ENCODE assay signal across 2 cellular contexts in genomic region chr6:35401514-35401913, GRCh38.
TF ChIP-seq lines count a peak whose summit lies in the region.

No MANE protein-coding gene starts in this region.

TF ChIP-seq in liver, 16 proteins besides CTCF, POLR2A, EP300 and RAD21:
- TF ChIP-seq RXRA (IDR thresholded peaks at IDR 0.05) (peak; percentile 60 to 94), EGR1 (IDR thresholded peaks at IDR 0.05; ENCODE audit: low read depth in 2 of 2) (peak in 1 of 2 donors; percentile 28), FOXA2 (IDR thresholded peaks at IDR 0.05) (peak; percentile 78), GABPA (IDR thresholded peaks at IDR 0.05 in 1 of 2, conservative IDR thresholded peaks at IDR 0.05 in 1 of 2) (no peak), JUND (IDR thresholded peaks at IDR 0.05) (peak in 1 of 2 donors; percentile 66), REST (IDR thresholded peaks at IDR 0.05) (peak; percentile 52), NR2F2 (IDR thresholded peaks at IDR 0.05) (no peak), SP1 (IDR thresholded peaks at IDR 0.05) (no peak), FOXA1 (IDR thresholded peaks at IDR 0.05) (peak; percentile 30), HNF4G (IDR thresholded peaks at IDR 0.05) (no peak), HNF4A (conservative IDR thresholded peaks at IDR 0.05) (peak; percentile 50 to 86), YY1 (IDR thresholded peaks at IDR 0.05) (peak; percentile 43), TAF1 (conservative IDR thresholded peaks at IDR 0.05) (no peak)
- TF ChIP-seq, protein P1, sequence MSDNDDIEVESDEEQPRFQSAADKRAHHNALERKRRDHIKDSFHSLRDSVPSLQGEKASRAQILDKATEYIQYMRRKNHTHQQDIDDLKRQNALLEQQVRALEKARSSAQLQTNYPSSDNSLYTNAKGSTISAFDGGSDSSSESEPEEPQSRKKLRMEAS (IDR thresholded peaks at IDR 0.05) = peak; percentile 80
- TF ChIP-seq, protein P2, sequence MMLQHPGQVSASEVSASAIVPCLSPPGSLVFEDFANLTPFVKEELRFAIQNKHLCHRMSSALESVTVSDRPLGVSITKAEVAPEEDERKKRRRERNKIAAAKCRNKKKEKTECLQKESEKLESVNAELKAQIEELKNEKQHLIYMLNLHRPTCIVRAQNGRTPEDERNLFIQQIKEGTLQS (IDR thresholded peaks at IDR 0.05) = no peak
- TF ChIP-seq, protein P3, sequence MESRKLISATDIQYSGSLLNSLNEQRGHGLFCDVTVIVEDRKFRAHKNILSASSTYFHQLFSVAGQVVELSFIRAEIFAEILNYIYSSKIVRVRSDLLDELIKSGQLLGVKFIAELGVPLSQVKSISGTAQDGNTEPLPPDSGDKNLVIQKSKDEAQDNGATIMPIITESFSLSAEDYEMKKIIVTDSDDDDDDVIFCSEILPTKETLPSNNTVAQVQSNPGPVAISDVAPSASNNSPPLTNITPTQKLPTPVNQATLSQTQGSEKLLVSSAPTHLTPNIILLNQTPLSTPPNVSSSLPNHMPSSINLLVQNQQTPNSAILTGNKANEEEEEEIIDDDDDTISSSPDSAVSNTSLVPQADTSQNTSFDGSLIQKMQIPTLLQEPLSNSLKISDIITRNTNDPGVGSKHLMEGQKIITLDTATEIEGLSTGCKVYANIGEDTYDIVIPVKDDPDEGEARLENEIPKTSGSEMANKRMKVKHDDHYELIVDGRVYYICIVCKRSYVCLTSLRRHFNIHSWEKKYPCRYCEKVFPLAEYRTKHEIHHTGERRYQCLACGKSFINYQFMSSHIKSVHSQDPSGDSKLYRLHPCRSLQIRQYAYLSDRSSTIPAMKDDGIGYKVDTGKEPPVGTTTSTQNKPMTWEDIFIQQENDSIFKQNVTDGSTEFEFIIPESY (IDR thresholded peaks at IDR 0.05) = no peak
TF ChIP-seq in liver: peak in this region for 9.

TF ChIP-seq in HepG2, 621 proteins besides CTCF, POLR2A, EP300 and RAD21:
- no peak for TF ChIP-seq ZNF850 (CRISPR knock-in tag; conservative IDR thresholded peaks at IDR 0.05)
- TF ChIP-seq ZBTB2 (CRISPR knock-in tag; IDR thresholded peaks at IDR 0.05; ENCODE audit: low read depth) = no peak
- TF ChIP-seq, protein P4, sequence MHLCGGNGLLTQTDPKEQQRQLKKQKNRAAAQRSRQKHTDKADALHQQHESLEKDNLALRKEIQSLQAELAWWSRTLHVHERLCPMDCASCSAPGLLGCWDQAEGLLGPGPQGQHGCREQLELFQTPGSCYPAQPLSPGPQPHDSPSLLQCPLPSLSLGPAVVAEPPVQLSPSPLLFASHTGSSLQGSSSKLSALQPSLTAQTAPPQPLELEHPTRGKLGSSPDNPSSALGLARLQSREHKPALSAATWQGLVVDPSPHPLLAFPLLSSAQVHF (CRISPR knock-in tag; IDR thresholded peaks at IDR 0.05) = no peak
- no peak for TF ChIP-seq ZKSCAN1 (IDR thresholded peaks at IDR 0.05; ENCODE audit: low read length)
- no peak for TF ChIP-seq ARID4A (CRISPR knock-in tag; IDR thresholded peaks at IDR 0.05; ENCODE audit: borderline replicate concordance)
- no peak for TF ChIP-seq ZNF24 (IDR thresholded peaks at IDR 0.05)
- no peak for TF ChIP-seq SRSF9 (IDR thresholded peaks at IDR 0.05; ENCODE audit: borderline replicate concordance, insufficient read depth, low read depth, low read length, poor library complexity, severe bottlenecking)
- TF ChIP-seq ZNF251 (CRISPR knock-in tag; IDR thresholded peaks at IDR 0.05) = no peak
- TF ChIP-seq, protein P5, sequence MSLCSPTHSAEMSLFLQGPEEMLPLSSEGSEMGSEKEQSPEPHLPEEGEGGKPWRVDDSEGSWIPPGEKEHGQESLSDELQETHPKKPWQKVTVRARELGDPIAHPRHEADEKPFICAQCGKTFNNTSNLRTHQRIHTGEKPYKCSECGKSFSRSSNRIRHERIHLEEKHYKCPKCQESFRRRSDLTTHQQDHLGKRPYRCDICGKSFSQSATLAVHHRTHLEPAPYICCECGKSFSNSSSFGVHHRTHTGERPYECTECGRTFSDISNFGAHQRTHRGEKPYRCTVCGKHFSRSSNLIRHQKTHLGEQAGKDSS (CRISPR knock-in tag; IDR thresholded peaks at IDR 0.05; ENCODE audit: borderline replicate concordance, low read depth) = no peak
- TF ChIP-seq ASH2L (IDR thresholded peaks at IDR 0.05; ENCODE audit: insufficient read length, low read depth, low read length) = no peak
- no peak for TF ChIP-seq ZNF567 (CRISPR knock-in tag; IDR thresholded peaks at IDR 0.05; ENCODE audit: borderline replicate concordance)
- TF ChIP-seq ZNF777 (CRISPR knock-in tag; IDR thresholded peaks at IDR 0.05) = no peak
- no peak for TF ChIP-seq CBFB (CRISPR knock-in tag; IDR thresholded peaks at IDR 0.05)
